In the genomic region with DNA sequence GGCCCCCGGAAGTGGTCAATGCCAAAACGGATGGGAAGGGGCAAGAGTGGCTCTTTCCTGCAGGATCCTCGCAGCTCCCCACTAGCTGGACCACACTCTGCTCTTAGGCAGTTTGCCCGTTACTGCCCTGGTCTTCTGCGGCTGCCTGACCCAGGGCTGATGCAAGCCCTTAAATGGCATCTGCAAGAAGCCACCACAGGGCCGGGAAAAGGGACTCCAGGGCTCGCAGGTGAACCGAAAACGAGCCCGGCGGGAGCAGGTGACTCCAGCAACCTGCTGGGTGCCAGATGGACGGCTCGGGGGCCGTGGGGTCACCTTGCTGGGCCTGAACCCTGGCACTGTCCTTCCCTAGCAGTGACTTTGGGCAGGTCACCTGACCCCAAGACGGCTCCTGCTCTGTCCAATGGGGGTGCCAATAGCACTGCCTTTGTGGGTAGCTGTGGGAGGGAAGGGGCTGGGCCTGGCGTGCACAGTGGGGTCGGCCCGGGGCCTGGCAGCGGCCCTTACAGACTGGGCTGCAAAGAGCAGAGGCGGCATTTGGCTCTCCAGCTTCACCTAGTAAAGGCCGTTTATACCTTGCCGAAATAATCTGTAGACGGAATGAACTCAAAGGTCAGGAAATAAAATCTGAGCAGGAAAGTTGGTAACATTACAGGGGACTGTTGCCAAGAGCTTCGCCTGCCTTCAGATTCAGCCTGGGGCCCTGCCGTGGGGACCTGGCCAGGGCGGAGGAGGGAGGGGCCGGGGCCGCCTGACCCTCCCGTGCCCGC, we compare ENCODE assay signal across 1 cellular context.
TF ChIP-seq lines count a peak whose summit lies in the region.

No MANE protein-coding gene starts in this region.

TF ChIP-seq in GM23338, 12 proteins besides CTCF, POLR2A, EP300 and RAD21 (continued from another document):
- TF ChIP-seq ZNF114 (CRISPR knock-in tag; IDR thresholded peaks at IDR 0.05): no peak
TF ChIP-seq in GM23338: peak in this region for 1.
